In genomic region chr7:45609180-45609579, GRCh38 we compare ENCODE assay signal across 20 cellular contexts.
"Had no signal": no experiment of that assay in that cellular context is flagged by ENCODE, and none has a peak within 500 bp of the region (broad histone marks: within the 10 kb centered on the region; RNA-seq: fewer than 3 reads in every experiment).

No MANE protein-coding gene starts in this region.

- H3K9me3 ChIP-seq: SK-N-SH had no signal

- H3K9ac ChIP-seq: SK-N-SH had no signal

- H3K4me3 ChIP-seq: left lung, tibial nerve had no signal

- H3K9me3 Mint-ChIP-seq: stimulated activated naive CD8-positive, alpha-beta T cell treated with anti-CD3 and anti-CD28 coated beads, Interleukin-15, Interleukin-2, amounts not matched to agents 100 ng/mL and 50 ng/mL, for 24 hours had no signal

- H3K36me3 Mint-ChIP-seq: activated naive CD4-positive, alpha-beta T cell treated with anti-CD3 and anti-CD28 coated beads, Interleukin-2, amount 10 ng/mL, durations not matched to agents 7 days and 5 days had no signal

- H3K27ac ChIP-seq: foreskin keratinocyte, left lung, tibial nerve, WERI-Rb-1 had no signal

- H3K4me3 Mint-ChIP-seq: activated CD4-positive, alpha-beta T cell treated with anti-CD3 and anti-CD28 coated beads, Interleukin-2, amount 10 ng/mL, durations not matched to agents 7 days and 5 days; activated CD8-positive, alpha-beta T cell treated with anti-CD3 and anti-CD28 coated beads, Interleukin-2, amount 10 ng/mL, durations not matched to agents 7 days and 5 days; activated naive CD4-positive, alpha-beta T cell treated with anti-CD3 and anti-CD28 coated beads, Interleukin-2, amount 10 ng/mL, durations not matched to agents 7 days and 5 days; dendritic cell treated with granulocyte-macrophage colony-stimulating factor and Interleukin-4, amounts not matched to agents 40 ng/mL and 50 ng/mL, for 4 days; naive thymus-derived CD4-positive, alpha-beta T cell; neural crest cell; stimulated activated naive CD8-positive, alpha-beta T cell treated with anti-CD3 and anti-CD28 coated beads, Interleukin-15, Interleukin-2, amounts not matched to agents 100 ng/mL and 50 ng/mL, for 24 hours had no signal

- H3K4me1 Mint-ChIP-seq: activated CD4-positive, alpha-beta T cell treated with anti-CD3 and anti-CD28 coated beads, Interleukin-2, amount 10 ng/mL, durations not matched to agents 7 days and 5 days; activated naive CD4-positive, alpha-beta T cell treated with anti-CD3 and anti-CD28 coated beads, Interleukin-2, amount 10 ng/mL, durations not matched to agents 7 days and 5 days; naive thymus-derived CD4-positive, alpha-beta T cell; neural crest cell had no signal

- H3K27me3 Mint-ChIP-seq: progenitor cell of endocrine pancreas had no signal

- H3K36me3 ChIP-seq: left lung, tibial nerve had no signal

- H3K4me1 ChIP-seq: foreskin keratinocyte, left lung, tibial nerve had no signal

- FAIRE-seq: TTC549 had no signal

- H3K27ac Mint-ChIP-seq: activated CD4-positive, alpha-beta T cell treated with anti-CD3 and anti-CD28 coated beads, Interleukin-2, amount 10 ng/mL, durations not matched to agents 7 days and 5 days; activated CD8-positive, alpha-beta T cell treated with anti-CD3 and anti-CD28 coated beads, Interleukin-2, amount 10 ng/mL, durations not matched to agents 7 days and 5 days; activated naive CD4-positive, alpha-beta T cell treated with anti-CD3 and anti-CD28 coated beads, Interleukin-2, amount 10 ng/mL, durations not matched to agents 7 days and 5 days; dendritic cell treated with granulocyte-macrophage colony-stimulating factor and Interleukin-4, amounts not matched to agents 40 ng/mL and 50 ng/mL, for 4 days; naive thymus-derived CD4-positive, alpha-beta T cell; progenitor cell of endocrine pancreas; stimulated activated naive CD8-positive, alpha-beta T cell treated with anti-CD3 and anti-CD28 coated beads, Interleukin-15, Interleukin-2, amounts not matched to agents 100 ng/mL and 50 ng/mL, for 24 hours had no signal

- DNase-seq: activated CD4-positive, alpha-beta T cell treated with anti-CD3 and anti-CD28 coated beads, Interleukin-2, amount 10 ng/mL, durations not matched to agents 7 days and 5 days; activated CD4-positive, CD25-positive, alpha-beta regulatory T cell treated with anti-CD3 and anti-CD28 coated beads, Interleukin-2, amount 50 U/mL, for 72 hours; activated CD8-positive, alpha-beta T cell treated with anti-CD3 and anti-CD28 coated beads, Interleukin-2, amount 10 ng/mL, durations not matched to agents 7 days and 5 days; activated naive CD4-positive, alpha-beta T cell treated with anti-CD3 and anti-CD28 coated beads, Interleukin-2, amount 10 ng/mL, durations not matched to agents 7 days and 5 days; activated T-cell treated with anti-CD3 and anti-CD28 coated beads, Interleukin-2, amount 50 U/mL, for 48 hours; amygdala; effector CD4-positive, alpha-beta T cell; erythroblast; foreskin keratinocyte; left lung; naive thymus-derived CD4-positive, alpha-beta T cell; SK-N-SH; stimulated activated CD4-positive, alpha-beta T cell treated with anti-CD3 and anti-CD28 coated beads, Interleukin-12 subunit alpha, Interleukin-12 subunit beta, amount 100 ng/mL, for 4 hours; WERI-Rb-1 had no signal
